Comparison of ENCODE assay signal across 10 cellular contexts in the genomic region with DNA sequence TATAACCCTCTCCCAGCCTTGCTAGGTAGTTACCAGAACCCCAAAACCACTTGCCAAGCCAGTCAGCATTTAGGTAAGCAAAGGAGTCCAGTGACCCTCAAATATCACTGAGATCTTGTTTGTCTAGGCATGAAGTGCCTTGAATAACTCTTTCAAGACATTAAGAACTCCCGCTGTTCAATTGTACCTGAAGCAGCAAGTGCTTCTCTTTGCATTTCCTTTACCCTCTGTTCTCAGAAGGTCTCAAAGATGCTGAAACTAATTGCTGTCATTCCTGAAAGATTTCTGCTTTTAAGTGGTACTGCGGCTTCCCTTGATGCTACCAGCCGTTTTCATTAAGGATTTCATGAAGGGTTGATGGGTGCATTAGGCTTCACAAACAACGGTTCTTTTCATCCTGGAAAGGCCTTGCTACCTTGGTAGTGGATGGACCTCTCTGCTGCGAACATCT.
DNase-seq lines count a peak whose midpoint lies in the region; ATAC-seq and TF ChIP-seq lines count a peak whose summit lies in the region.
"Had no signal": no experiment of that assay in that cellular context is flagged by ENCODE, and none has a peak within 500 bp of the region (broad histone marks: within the 10 kb centered on the region; RNA-seq: fewer than 3 reads in every experiment).

No MANE protein-coding gene starts in this region.

- H3K4me1 ChIP-seq in BLaER1 treated with 17β-estradiol and CSF1 and Interleukin-3, amounts not matched to agents 10 nM and 100 nM = peaks cover 25 to 39% (median 31%) of the 10 kb centered on the region in 10 experiments
- H3K4me1 ChIP-seq in HUES48 (ENCODE audit: control insufficient read depth, insufficient read depth, low read length) = peaks cover 51% of the 10 kb centered on the region
- H3K4me1 ChIP-seq in naive thymus-derived CD4-positive, alpha-beta T cell (ENCODE audit: control insufficient read depth in 2 of 2, insufficient read depth in 2 of 2, low read length in 2 of 2) = peaks cover 4 to 8% of the 10 kb centered on the region in 2 donors

- TF ChIP-seq CTCF in brain (conservative IDR thresholded peaks at IDR 0.05) = no peak

- CTCF ChIA-PET in naive thymus-derived CD4-positive, alpha-beta T cell (lab: Charles Lee) = no interaction called here
- CTCF ChIA-PET in HEK293T (lab: Yijun Ruan, JAX) = no interaction called here

- no peaks in the 10 kb centered on the region for H3K27me3 ChIP-seq in BLaER1 treated with 17β-estradiol and CSF1 and Interleukin-3, amounts not matched to agents 10 nM and 100 nM
- no peaks in the 10 kb centered on the region for H3K27me3 ChIP-seq in HUES48 (ENCODE audit: control insufficient read depth, insufficient read depth, low read length)
- no peaks in the 10 kb centered on the region for H3K27me3 ChIP-seq in naive thymus-derived CD4-positive, alpha-beta T cell (ENCODE audit: control insufficient read depth in 2 of 2, insufficient read depth in 2 of 2, low read length in 2 of 2)

- peaks cover 7 to 21% (median 16%) of the 10 kb centered on the region in 11 experiments; a peak in 18 of 22 replicates for H3K9me3 ChIP-seq in BLaER1 treated with 17β-estradiol and CSF1 and Interleukin-3, amounts not matched to agents 10 nM and 100 nM (replicated peaks in 1 of 11)
- no peaks in the 10 kb centered on the region for H3K9me3 ChIP-seq in HUES48 (ENCODE audit: control insufficient read depth, insufficient read depth, low read length)
- H3K9me3 ChIP-seq in naive thymus-derived CD4-positive, alpha-beta T cell (ENCODE audit: control insufficient read depth in 2 of 3, low read length in 3 of 3) = no peaks in the 10 kb centered on the region

- peak overlapping the region in 1 of 5 experiments; percentile 66 for H3K4me3 Mint-ChIP-seq in brain
- peak overlapping the region; percentile 47 to 83 (median 62) for H3K4me3 Mint-ChIP-seq in naive thymus-derived CD4-positive, alpha-beta T cell

- peak overlapping the region; percentile 21 to 97 (median 36) for H3K27ac Mint-ChIP-seq in brain
- peak overlapping the region in 8 of 9 donors; percentile 61 to 93 (median 76) for H3K27ac Mint-ChIP-seq in naive thymus-derived CD4-positive, alpha-beta T cell
- H3K27ac Mint-ChIP-seq: activated CD4-positive, alpha-beta T cell treated with anti-CD3 and anti-CD28 coated beads, Interleukin-2, amount 10 ng/mL, durations not matched to agents 24 days and 14 days; stimulated activated naive B cell treated with anti-CD40 and anti-IgM and Interleukin-4, amounts not matched to agents 10 μg/mL and 1 μg/mL and 100 μg/mL, for 72 hours had no signal

- peaks cover 0 to 14% (median 0%) of the 10 kb centered on the region in 11 experiments; a peak in 5 of 22 replicates for H4K20me1 ChIP-seq in BLaER1 treated with 17β-estradiol and CSF1 and Interleukin-3, amounts not matched to agents 10 nM and 100 nM

- no peak for ATAC-seq in naive thymus-derived CD4-positive, alpha-beta T cell
- no peak for ATAC-seq in GM18870 (IDR thresholded peaks at IDR 0.05; ENCODE audit: unreplicated experiment)

- H3K27me3 Mint-ChIP-seq in brain = no peaks in the 10 kb centered on the region
- H3K27me3 Mint-ChIP-seq in naive thymus-derived CD4-positive, alpha-beta T cell = no peaks in the 10 kb centered on the region
- H3K27me3 Mint-ChIP-seq: activated CD4-positive, alpha-beta T cell treated with anti-CD3 and anti-CD28 coated beads, Interleukin-2, amount 10 ng/mL, durations not matched to agents 24 days and 14 days had no signal

- peaks cover 0 to 10% (median 8%) of the 10 kb centered on the region in 5 experiments for H3K9me3 Mint-ChIP-seq in brain
- H3K9me3 Mint-ChIP-seq in naive thymus-derived CD4-positive, alpha-beta T cell = peaks cover 0 to 6% (median 0%) of the 10 kb centered on the region in 11 donors
- H3K9me3 Mint-ChIP-seq: activated CD4-positive, alpha-beta T cell treated with anti-CD3 and anti-CD28 coated beads, Interleukin-2, amount 10 ng/mL, durations not matched to agents 24 days and 14 days had no signal

- intact Hi-C loops in naive thymus-derived CD4-positive, alpha-beta T cell (cut with micrococcal nuclease) = no loop called here

- peaks cover 0 to 24% (median 0%) of the 10 kb centered on the region in 11 experiments; a peak in 6 of 22 replicates for H3K36me3 ChIP-seq in BLaER1 treated with 17β-estradiol and CSF1 and Interleukin-3, amounts not matched to agents 10 nM and 100 nM
- no peaks in the 10 kb centered on the region for H3K36me3 ChIP-seq in HUES48 (ENCODE audit: control insufficient read depth, insufficient read depth, low read length)
- no peaks in the 10 kb centered on the region for H3K36me3 ChIP-seq in naive thymus-derived CD4-positive, alpha-beta T cell (ENCODE audit: control insufficient read depth in 2 of 3, insufficient read depth in 3 of 3, low read length in 3 of 3)

- DNase-seq in naive thymus-derived CD4-positive, alpha-beta T cell = no peak
- DNase-seq in HEK293T (ENCODE audit: extremely low spot score) (no peak), AG08395 (ENCODE audit: low spot score) (no peak), Ammon's horn (ENCODE audit: low spot score) (no peak)
- DNase-seq: activated CD4-positive, alpha-beta T cell treated with anti-CD3 and anti-CD28 coated beads, Interleukin-2, amount 10 ng/mL, durations not matched to agents 24 days and 14 days; stimulated activated naive B cell treated with anti-CD40 and anti-IgM and Interleukin-4, amounts not matched to agents 10 μg/mL and 1 μg/mL and 100 μg/mL, for 72 hours had no signal

- peaks cover 52% of the 10 kb centered on the region for H3K4me1 Mint-ChIP-seq in brain
- H3K4me1 Mint-ChIP-seq in naive thymus-derived CD4-positive, alpha-beta T cell = peaks cover 26 to 89% (median 76%) of the 10 kb centered on the region in 7 donors

- POLR2A ChIA-PET in naive thymus-derived CD4-positive, alpha-beta T cell (lab: Charles Lee) = interaction anchor here (0.6 kb wide), 1 partner anchor 87 kb away, joined by 3 read pairs; no protein-coding TSS in a partner anchor
- POLR2A ChIA-PET in HEK293T (lab: Yijun Ruan, JAX) = interaction anchor here (1.2 kb wide), 1 partner anchor 9 kb away, joined by 4 read pairs; no protein-coding TSS in a partner anchor

- peaks cover 11% of the 10 kb centered on the region for H3K36me3 Mint-ChIP-seq in brain
- H3K36me3 Mint-ChIP-seq in naive thymus-derived CD4-positive, alpha-beta T cell = peaks cover 0 to 16% (median 8%) of the 10 kb centered on the region in 5 donors

- peak overlapping the region in 8 of 11 experiments; percentile 17 to 56 (median 26); a peak in 11 of 22 replicates for H3K27ac ChIP-seq in BLaER1 treated with 17β-estradiol and CSF1 and Interleukin-3, amounts not matched to agents 10 nM and 100 nM
- H3K27ac ChIP-seq in HUES48 (ENCODE audit: low read depth, low read length) = peak overlapping the region; percentile 67
- peak overlapping the region; percentile 19 for H3K27ac ChIP-seq in naive thymus-derived CD4-positive, alpha-beta T cell (ENCODE audit: low read depth, low read length)

- no peak overlapping the region; a peak in 1 of 22 replicates for H3K9ac ChIP-seq in BLaER1 treated with 17β-estradiol and CSF1 and Interleukin-3, amounts not matched to agents 10 nM and 100 nM
- H3K9ac ChIP-seq in HUES48 (ENCODE audit: low read depth, low read length) = no peak overlapping the region

- peak overlapping the region; percentile 38 to 75 (median 70) for H3K4me2 ChIP-seq in BLaER1 treated with 17β-estradiol and CSF1 and Interleukin-3, amounts not matched to agents 10 nM and 100 nM

- H3K4me3 ChIP-seq in BLaER1 treated with 17β-estradiol and CSF1 and Interleukin-3, amounts not matched to agents 10 nM and 100 nM = peak overlapping the region in 1 of 10 experiments; percentile 13; a peak in 1 of 20 replicates
- no peak overlapping the region for H3K4me3 ChIP-seq in HUES48 (ENCODE audit: low read depth, low read length)
- no peak overlapping the region for H3K4me3 ChIP-seq in naive thymus-derived CD4-positive, alpha-beta T cell (ENCODE audit: low read length)

TF ChIP-seq in HEK293T, 16 proteins besides CTCF, POLR2A, EP300 and RAD21:
- TF ChIP-seq ZNF384 (IDR thresholded peaks at IDR 0.05) (no peak), FOXM1 (IDR thresholded peaks at IDR 0.05; ENCODE audit: borderline replicate concordance) (no peak), BHLHE40 (IDR thresholded peaks at IDR 0.05; ENCODE audit: borderline replicate concordance) (no peak), ELF4 (IDR thresholded peaks at IDR 0.05) (no peak), NFRKB (IDR thresholded peaks at IDR 0.05) (no peak), HDGF (IDR thresholded peaks at IDR 0.05; ENCODE audit: borderline replicate concordance) (no peak), ARNT (IDR thresholded peaks at IDR 0.05) (no peak), SUZ12 (IDR thresholded peaks at IDR 0.05) (no peak), SP1 (IDR thresholded peaks at IDR 0.05) (no peak), L3MBTL2 (conservative IDR thresholded peaks at IDR 0.05) (no peak), FOXK2 (IDR thresholded peaks at IDR 0.05) (no peak), CTBP1 (IDR thresholded peaks at IDR 0.05; ENCODE audit: borderline replicate concordance) (no peak)
- TF ChIP-seq, protein P1, sequence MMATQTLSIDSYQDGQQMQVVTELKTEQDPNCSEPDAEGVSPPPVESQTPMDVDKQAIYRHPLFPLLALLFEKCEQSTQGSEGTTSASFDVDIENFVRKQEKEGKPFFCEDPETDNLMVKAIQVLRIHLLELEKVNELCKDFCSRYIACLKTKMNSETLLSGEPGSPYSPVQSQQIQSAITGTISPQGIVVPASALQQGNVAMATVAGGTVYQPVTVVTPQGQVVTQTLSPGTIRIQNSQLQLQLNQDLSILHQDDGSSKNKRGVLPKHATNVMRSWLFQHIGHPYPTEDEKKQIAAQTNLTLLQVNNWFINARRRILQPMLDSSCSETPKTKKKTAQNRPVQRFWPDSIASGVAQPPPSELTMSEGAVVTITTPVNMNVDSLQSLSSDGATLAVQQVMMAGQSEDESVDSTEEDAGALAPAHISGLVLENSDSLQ (IDR thresholded peaks at IDR 0.05) = no peak
